ENCODE assay signal across 24 cellular contexts in genomic region chr5:51810592-51810991, GRCh38.
DNase-seq lines count a peak whose midpoint lies in the region; ATAC-seq and TF ChIP-seq lines count a peak whose summit lies in the region.
"Had no signal": no experiment of that assay in that cellular context is flagged by ENCODE, and none has a peak within 500 bp of the region (broad histone marks: within the 10 kb centered on the region; RNA-seq: fewer than 3 reads in every experiment).

No MANE protein-coding gene starts in this region.

- no peak for ATAC-seq in T-cell (replicated peaks in 1 of 4)
- ATAC-seq: left lobe of liver; stimulated activated memory B cell treated with anti-CD40 and anti-IgM and Interleukin-4, amounts not matched to agents 10 μg/mL and 1 μg/mL and 100 μg/mL, for 72 hours had no signal

- H3F3A ChIP-seq in SK-N-SH (replicated peaks; ENCODE audit: insufficient read depth), result peaks cover 12% of the 10 kb centered on the region

- H3K4me3 ChIP-seq in LNCaP clone FGC (ENCODE audit: low read depth, low read length) (no peak overlapping the region), SK-N-SH (ENCODE audit: low read depth in 2 of 2, low read length in 1 of 2) (no peak overlapping the region), foreskin fibroblast (ENCODE audit: low read depth in 1 of 2, low read length in 2 of 2) (no peak overlapping the region)
- H3K4me3 ChIP-seq: adrenal gland, cardiac muscle cell had no signal

- H3K9ac ChIP-seq in SK-N-SH, result no peak overlapping the region

- H3K36me3 Mint-ChIP-seq in T-cell, result no peaks in the 10 kb centered on the region
- H3K36me3 Mint-ChIP-seq in activated CD4-positive, alpha-beta T cell treated with anti-CD3 and anti-CD28 coated beads, Interleukin-2, amount 10 ng/mL, durations not matched to agents 24 days and 14 days (ENCODE audit: low read depth), result no peaks in the 10 kb centered on the region
- H3K36me3 Mint-ChIP-seq: stimulated activated memory B cell treated with anti-CD40 and anti-IgM and Interleukin-4, amounts not matched to agents 10 μg/mL and 1 μg/mL and 100 μg/mL, for 72 hours had no signal

- H3K79me2 ChIP-seq in SK-N-SH (ENCODE audit: insufficient read depth), result no peaks in the 10 kb centered on the region

- H2AFZ ChIP-seq in SK-N-SH (ENCODE audit: low read depth), result peak overlapping the region; percentile 40; the same call in 1 of the 2 replicates

- H3K9me2 ChIP-seq in SK-N-SH, result no peaks in the 10 kb centered on the region

- H3K36me3 ChIP-seq in SK-N-SH (replicated peaks in 1 of 2; ENCODE audit: control insufficient read depth in 1 of 2, insufficient read depth in 2 of 2, low read length in 1 of 2), result no peaks in the 10 kb centered on the region
- H3K36me3 ChIP-seq: adrenal gland, BE2C, cardiac muscle cell had no signal

- CTCF ChIA-PET in SK-N-SH (lab: Yijun Ruan, JAX), result no interaction called here
- CTCF ChIA-PET in T-cell (lab: Charles Lee), result no interaction called here

- H4K20me1 ChIP-seq in SK-N-SH (ENCODE audit: insufficient read depth), result no peaks in the 10 kb centered on the region

- no peaks in the 10 kb centered on the region for H3K27me3 ChIP-seq in SK-N-SH (ENCODE audit: insufficient read depth)
- H3K27me3 ChIP-seq: adrenal gland, BE2C, cardiac muscle cell had no signal

- H3K4me1 ChIP-seq in SK-N-SH (ENCODE audit: control insufficient read depth in 1 of 2, insufficient read depth in 2 of 2, low read depth in 1 of 2, low read length in 1 of 2), result peaks cover 0 to 31% of the 10 kb centered on the region in 2 experiments; a peak in 2 of 4 replicates
- H3K4me1 ChIP-seq: adrenal gland, Caco-2 had no signal

- H3K27ac Mint-ChIP-seq in T-cell, result no peak overlapping the region
- no peak overlapping the region for H3K27ac Mint-ChIP-seq in activated CD4-positive, alpha-beta T cell treated with anti-CD3 and anti-CD28 coated beads, Interleukin-2, amount 10 ng/mL, durations not matched to agents 24 days and 14 days
- H3K27ac Mint-ChIP-seq: IgD-negative memory B cell; stimulated activated memory B cell treated with anti-CD40 and anti-IgM and Interleukin-4, amounts not matched to agents 10 μg/mL and 1 μg/mL and 100 μg/mL, for 72 hours had no signal

- peak overlapping the region; percentile 37 to 98; a peak in 3 of 4 replicates for H3K27ac ChIP-seq in SK-N-SH (ENCODE audit: low read depth in 2 of 2, low read length in 1 of 2)
- H3K27ac ChIP-seq: adrenal gland, cardiac muscle cell had no signal

- H3K9me3 ChIP-seq in SK-N-SH, result no peaks in the 10 kb centered on the region
- H3K9me3 ChIP-seq: adrenal gland, BE2C, Caco-2 had no signal

- intact Hi-C loops in activated CD4-positive, alpha-beta T cell treated with anti-CD3 and anti-CD28 coated beads, Interleukin-2, amount 10 ng/mL, durations not matched to agents 24 days and 14 days (cut with micrococcal nuclease), result no loop called here

- TF ChIP-seq RAD21 in SK-N-SH (IDR thresholded peaks at IDR 0.05; ENCODE audit: low read length), result no peak

- H3K4me1 Mint-ChIP-seq in T-cell, result no peaks in the 10 kb centered on the region
- no peaks in the 10 kb centered on the region for H3K4me1 Mint-ChIP-seq in activated CD4-positive, alpha-beta T cell treated with anti-CD3 and anti-CD28 coated beads, Interleukin-2, amount 10 ng/mL, durations not matched to agents 24 days and 14 days
- H3K4me1 Mint-ChIP-seq: IgD-negative memory B cell; stimulated activated memory B cell treated with anti-CD40 and anti-IgM and Interleukin-4, amounts not matched to agents 10 μg/mL and 1 μg/mL and 100 μg/mL, for 72 hours had no signal

- TF ChIP-seq CTCF in LNCaP clone FGC (IDR thresholded peaks at IDR 0.05; ENCODE audit: control insufficient read depth, extremely low read depth, insufficient read depth) (no peak), SK-N-SH (IDR thresholded peaks at IDR 0.05) (no peak), foreskin fibroblast (IDR thresholded peaks at IDR 0.05; ENCODE audit: low read depth, low read length) (no peak)

- in situ Hi-C loops in ACHN (cut with HindIII; ENCODE audit: low pct_ligation_motif_present, low pct_unique_long_range_greater_than_20kb, low sequenced_read_pairs), result no loop called here

- no peak for TF ChIP-seq EP300 in SK-N-SH (IDR thresholded peaks at IDR 0.05; ENCODE audit: borderline replicate concordance in 1 of 2, low read depth in 1 of 2, low read length in 1 of 2)

- H3K4me2 ChIP-seq in SK-N-SH, result no peak overlapping the region

- POLR2A ChIA-PET in SK-N-SH (lab: Yijun Ruan, JAX) (no interaction called here), T-cell (lab: Charles Lee) (no interaction called here)

- 11% methylated on average over 3 of the region's 3 CpGs for WGBS in SK-N-SH (ENCODE audit: low lambda C conversion rate)

- H3K4me3 Mint-ChIP-seq in T-cell, result no peak overlapping the region
- no peak overlapping the region for H3K4me3 Mint-ChIP-seq in activated CD4-positive, alpha-beta T cell treated with anti-CD3 and anti-CD28 coated beads, Interleukin-2, amount 10 ng/mL, durations not matched to agents 24 days and 14 days
- H3K4me3 Mint-ChIP-seq: IgD-negative memory B cell; stimulated activated memory B cell treated with anti-CD40 and anti-IgM and Interleukin-4, amounts not matched to agents 10 μg/mL and 1 μg/mL and 100 μg/mL, for 72 hours had no signal

- DNase-seq in ACHN (peak; percentile 62), LNCaP clone FGC (ENCODE audit: low read depth) (peak; percentile 84), SK-N-SH (no peak), foreskin fibroblast (peak; percentile 7 to 58), NCI-H1105 treated with DMSO at 0.1 percent for 48 hours (lab: John Stamatoyannopoulos, UW) (no peak), T-cell (no peak)
- DNase-seq in activated naive CD4-positive, alpha-beta T cell treated with anti-CD3 and anti-CD28 coated beads, Interleukin-2, amount 50 U/mL, for 16 hours, result no peak
- no peak for DNase-seq in activated CD4-positive, alpha-beta T cell treated with anti-CD3 and anti-CD28 coated beads, Interleukin-2, amount 10 ng/mL, durations not matched to agents 24 days and 14 days
- DNase-seq: activated CD4-positive, alpha-beta T cell treated with anti-CD3 and anti-CD28 coated beads, Interleukin-2, amount 50 U/mL, for 4 hours; activated CD8-positive, alpha-beta memory T cell treated with anti-CD3 and anti-CD28 coated beads, Interleukin-2, amount 50 U/mL, for 48 hours; activated gamma-delta T cell; adrenal gland; BE2C; Caco-2; EL; foreskin melanocyte; NCI-H1694; posterior cingulate gyrus; stimulated activated CD4-positive, alpha-beta T cell treated with anti-CD3 and anti-CD28 coated beads, Interleukin-1b, Interleukin-23, amount 100 ng/mL, for 48 hours; T-helper 1 cell had no signal

- H3K9me3 Mint-ChIP-seq in T-cell, result peaks cover 5 to 10% (median 5%) of the 10 kb centered on the region in 3 donors
- H3K9me3 Mint-ChIP-seq in activated CD4-positive, alpha-beta T cell treated with anti-CD3 and anti-CD28 coated beads, Interleukin-2, amount 10 ng/mL, durations not matched to agents 24 days and 14 days, result no peaks in the 10 kb centered on the region

- H3K27me3 Mint-ChIP-seq in T-cell, result no peaks in the 10 kb centered on the region
- H3K27me3 Mint-ChIP-seq in activated CD4-positive, alpha-beta T cell treated with anti-CD3 and anti-CD28 coated beads, Interleukin-2, amount 10 ng/mL, durations not matched to agents 24 days and 14 days, result no peaks in the 10 kb centered on the region
- H3K27me3 Mint-ChIP-seq: IgD-negative memory B cell; stimulated activated memory B cell treated with anti-CD40 and anti-IgM and Interleukin-4, amounts not matched to agents 10 μg/mL and 1 μg/mL and 100 μg/mL, for 72 hours had no signal

TF ChIP-seq in SK-N-SH, 30 proteins besides CTCF, POLR2A, EP300 and RAD21:
- no peak for TF ChIP-seq IRF3 (IDR thresholded peaks at IDR 0.05; ENCODE audit: low read depth, low read length)
TF ChIP-seq in SK-N-SH: peak in this region for 0.

Comparison
In these comparisons a context has a peak if more than half of its experiments do, and no peak if none do; other contexts are left out.
1. DNase-seq: peak in ACHN (single experiment), LNCaP clone FGC (single experiment) and foreskin fibroblast (2 of 2); none in SK-N-SH (single experiment), activated naive CD4-positive, alpha-beta T cell treated with anti-CD3 and anti-CD28 coated beads, Interleukin-2, amount 50 U/mL, for 16 hours (single experiment), NCI-H1105 treated with DMSO at 0.1 percent for 48 hours (single experiment), T-cell (0 of 34) and activated CD4-positive, alpha-beta T cell treated with anti-CD3 and anti-CD28 coated beads, Interleukin-2, amount 10 ng/mL, durations not matched to agents 24 days and 14 days (single experiment).